ENCODE assay signal across 18 cellular contexts in genomic region chr4:118738090-118738489, GRCh38.
"Had no signal": no experiment of that assay in that cellular context is flagged by ENCODE, and none has a peak within 500 bp of the region (broad histone marks: within the 10 kb centered on the region; RNA-seq: fewer than 3 reads in every experiment).

No MANE protein-coding gene starts in this region.

- DNase-seq: effector memory CD8-positive, alpha-beta T cell; erythroblast; foreskin keratinocyte; kidney; left cardiac atrium; left ventricle myocardium superior; natural killer cell; right cardiac atrium; stimulated activated CD4-positive, alpha-beta T cell treated with anti-CD3 and anti-CD28 coated beads, Interleukin-4, amount 100 ng/mL, for 1 hour; stimulated activated CD8-positive, alpha-beta memory T cell treated with anti-CD3 and anti-CD28 coated beads, Interleukin-4, amount 100 ng/mL, for 48 hours; testis had no signal

- H3K27ac Mint-ChIP-seq: dendritic cell treated with granulocyte-macrophage colony-stimulating factor and Interleukin-4, amounts not matched to agents 40 ng/mL and 50 ng/mL, for 4 days; natural killer cell; stimulated activated effector memory CD8-positive, alpha-beta T cell treated with anti-CD3 and anti-CD28 coated beads, Interleukin-12 subunit alpha, Interleukin-12 subunit beta, amount 100 ng/mL, for 72 hours; stimulated activated naive CD8-positive, alpha-beta T cell treated with anti-CD3 and anti-CD28 coated beads, Interleukin-15, Interleukin-2, amounts not matched to agents 100 ng/mL and 50 ng/mL, for 24 hours had no signal

- H3K4me3 ChIP-seq: testis, tibial nerve had no signal

- H3K27me3 Mint-ChIP-seq: central memory CD8-positive, alpha-beta T cell; dendritic cell treated with granulocyte-macrophage colony-stimulating factor and Interleukin-4, amounts not matched to agents 40 ng/mL and 50 ng/mL, for 4 days; effector memory CD8-positive, alpha-beta T cell; stimulated activated naive CD8-positive, alpha-beta T cell treated with anti-CD3 and anti-CD28 coated beads, Interleukin-15, Interleukin-2, amounts not matched to agents 100 ng/mL and 50 ng/mL, for 24 hours had no signal

- H3K27ac ChIP-seq: foreskin keratinocyte had no signal

- H3K9me3 Mint-ChIP-seq: central memory CD8-positive, alpha-beta T cell; dendritic cell treated with granulocyte-macrophage colony-stimulating factor and Interleukin-4, amounts not matched to agents 40 ng/mL and 50 ng/mL, for 4 days; effector memory CD8-positive, alpha-beta T cell; natural killer cell; neural crest cell; stimulated activated effector memory CD8-positive, alpha-beta T cell treated with anti-CD3 and anti-CD28 coated beads, Interleukin-12 subunit alpha, Interleukin-12 subunit beta, amount 100 ng/mL, for 72 hours; stimulated activated naive CD8-positive, alpha-beta T cell treated with anti-CD3 and anti-CD28 coated beads, Interleukin-15, Interleukin-2, amounts not matched to agents 100 ng/mL and 50 ng/mL, for 24 hours had no signal

- H3K4me3 Mint-ChIP-seq: central memory CD8-positive, alpha-beta T cell; dendritic cell treated with granulocyte-macrophage colony-stimulating factor and Interleukin-4, amounts not matched to agents 40 ng/mL and 50 ng/mL, for 4 days; effector memory CD8-positive, alpha-beta T cell; natural killer cell; neural crest cell; stimulated activated effector memory CD8-positive, alpha-beta T cell treated with anti-CD3 and anti-CD28 coated beads, Interleukin-12 subunit alpha, Interleukin-12 subunit beta, amount 100 ng/mL, for 72 hours; stimulated activated naive CD8-positive, alpha-beta T cell treated with anti-CD3 and anti-CD28 coated beads, Interleukin-15, Interleukin-2, amounts not matched to agents 100 ng/mL and 50 ng/mL, for 24 hours had no signal

- ATAC-seq: effector memory CD8-positive, alpha-beta T cell; foreskin keratinocyte; left cardiac atrium; left ventricle myocardium superior; natural killer cell; right cardiac atrium; stimulated activated effector memory CD8-positive, alpha-beta T cell treated with anti-CD3 and anti-CD28 coated beads, Interleukin-12 subunit alpha, Interleukin-12 subunit beta, amount 100 ng/mL, for 72 hours had no signal

- FAIRE-seq: colon, kidney had no signal

- H3K4me1 ChIP-seq: foreskin keratinocyte had no signal

- H3K27me3 ChIP-seq: foreskin keratinocyte, testis, tibial nerve had no signal

- H3K9me3 ChIP-seq: testis, tibial nerve had no signal

- H3K4me1 Mint-ChIP-seq: natural killer cell; stimulated activated effector memory CD8-positive, alpha-beta T cell treated with anti-CD3 and anti-CD28 coated beads, Interleukin-12 subunit alpha, Interleukin-12 subunit beta, amount 100 ng/mL, for 72 hours had no signal
